ENCODE assay signal across 18 cellular contexts in genomic region chr5:132179410-132179809, GRCh38. TPM values are rescaled to one million over a fixed set of nuclear protein-coding genes. Genes with fewer than 3 reads are reported as not detected.
DNase-seq lines count a peak whose midpoint lies in the region; ATAC-seq lines count a peak whose summit lies in the region.
"Had no signal": no experiment of that assay in that cellular context is flagged by ENCODE, and none has a peak within 500 bp of the region (broad histone marks: within the 10 kb centered on the region; RNA-seq: fewer than 3 reads in every experiment).

No MANE protein-coding gene starts in this region.

- H3K36me3 ChIP-seq in ACC112 (ENCODE audit: insufficient read depth, low read length), result no peaks in the 10 kb centered on the region
- H3K36me3 ChIP-seq: left lung, right atrium auricular region, stomach, upper lobe of left lung had no signal

- H3K4me3 ChIP-seq in ACC112 (ENCODE audit: low read depth, low read length), result no peak overlapping the region
- H3K4me3 ChIP-seq: left lung, right atrium auricular region, stomach, upper lobe of left lung had no signal

- peaks cover 9% of the 10 kb centered on the region for H3K36me3 Mint-ChIP-seq in T-helper 1 cell treated with Interleukin-12 subunit alpha and Interleukin-12 subunit beta and Interleukin-4 antibody, amounts not matched to agents 30 μg/mL and 1 μg/mL, for 36 hours (ENCODE audit: low read depth)
- H3K36me3 Mint-ChIP-seq: activated naive CD4-positive, alpha-beta T cell treated with anti-CD3 and anti-CD28 coated beads, Interleukin-2, amount 50 U/mL, for 72 hours; CD4-positive, alpha-beta memory T cell had no signal

- no peaks in the 10 kb centered on the region for H3K27me3 ChIP-seq in ACC112 (ENCODE audit: insufficient read depth, low read length)
- H3K27me3 ChIP-seq: left lung, right atrium auricular region, stomach, upper lobe of left lung had no signal

- DNase-seq in dermis blood vessel endothelial cell, result peak; percentile 54
- DNase-seq in NCI-H2107 treated with DMSO at 0.1 percent for 48 hours (lab: John Stamatoyannopoulos, UW; ENCODE audit: unreplicated experiment), result no peak
- no peak for DNase-seq in SKM-1 treated with dmso at 0.1 percent for 144 hours (lab: John Stamatoyannopoulos, UW; ENCODE audit: unreplicated experiment)
- DNase-seq: activated CD4-positive, CD25-positive, alpha-beta regulatory T cell; left lung; NCI-H2107; occipital lobe; SIG-M5; stomach; upper lobe of left lung had no signal

- H3K79me2 ChIP-seq in ACC112 (ENCODE audit: control insufficient read depth, insufficient read depth, low read length, unreplicated experiment), result no peaks in the 10 kb centered on the region

- peak; percentile 60 for ATAC-seq in GM19463 (IDR thresholded peaks at IDR 0.05; ENCODE audit: unreplicated experiment)
- no peak for ATAC-seq in HG03521 (IDR thresholded peaks at IDR 0.05; ENCODE audit: unreplicated experiment)
- no peak for ATAC-seq in GM18511 (IDR thresholded peaks at IDR 0.05; ENCODE audit: unreplicated experiment)

- H3K9me3 Mint-ChIP-seq in T-helper 1 cell treated with Interleukin-12 subunit alpha and Interleukin-12 subunit beta and Interleukin-4 antibody, amounts not matched to agents 30 μg/mL and 1 μg/mL, for 36 hours, result peaks cover 12% of the 10 kb centered on the region
- H3K9me3 Mint-ChIP-seq: CD4-positive, alpha-beta memory T cell had no signal

- H3K27ac ChIP-seq in ACC112 (ENCODE audit: low read depth, low read length), result no peak overlapping the region
- H3K27ac ChIP-seq: left lung, right atrium auricular region, stomach, upper lobe of left lung had no signal

- H2AFZ ChIP-seq in ACC112 (ENCODE audit: low read length, unreplicated experiment), result peak overlapping the region; percentile 3

- no peak overlapping the region for H3K4me3 Mint-ChIP-seq in T-helper 1 cell treated with Interleukin-12 subunit alpha and Interleukin-12 subunit beta and Interleukin-4 antibody, amounts not matched to agents 30 μg/mL and 1 μg/mL, for 36 hours

- peak overlapping the region; percentile 65 for H3K27ac Mint-ChIP-seq in T-helper 1 cell treated with Interleukin-12 subunit alpha and Interleukin-12 subunit beta and Interleukin-4 antibody, amounts not matched to agents 30 μg/mL and 1 μg/mL, for 36 hours

- no peaks in the 10 kb centered on the region for H3K27me3 Mint-ChIP-seq in T-helper 1 cell treated with Interleukin-12 subunit alpha and Interleukin-12 subunit beta and Interleukin-4 antibody, amounts not matched to agents 30 μg/mL and 1 μg/mL, for 36 hours (ENCODE audit: low read depth)
- H3K27me3 Mint-ChIP-seq: CD4-positive, alpha-beta memory T cell had no signal

- H3K4me1 Mint-ChIP-seq in T-helper 1 cell treated with Interleukin-12 subunit alpha and Interleukin-12 subunit beta and Interleukin-4 antibody, amounts not matched to agents 30 μg/mL and 1 μg/mL, for 36 hours (ENCODE audit: low read depth), result peaks cover 38% of the 10 kb centered on the region

- H3K4me1 ChIP-seq in ACC112 (ENCODE audit: control insufficient read depth, insufficient read depth, low read length, unreplicated experiment), result peaks cover 8% of the 10 kb centered on the region

RNA-seq across cellular contexts. Expression of gene P4HA2, which starts 48.2 kb away (rescaled TPM):
- 55.7 and 62.8 TPM in 2 replicates for total RNA-seq in dermis blood vessel endothelial cell
